ENCODE assay signal across 28 cellular contexts in the genomic region with DNA sequence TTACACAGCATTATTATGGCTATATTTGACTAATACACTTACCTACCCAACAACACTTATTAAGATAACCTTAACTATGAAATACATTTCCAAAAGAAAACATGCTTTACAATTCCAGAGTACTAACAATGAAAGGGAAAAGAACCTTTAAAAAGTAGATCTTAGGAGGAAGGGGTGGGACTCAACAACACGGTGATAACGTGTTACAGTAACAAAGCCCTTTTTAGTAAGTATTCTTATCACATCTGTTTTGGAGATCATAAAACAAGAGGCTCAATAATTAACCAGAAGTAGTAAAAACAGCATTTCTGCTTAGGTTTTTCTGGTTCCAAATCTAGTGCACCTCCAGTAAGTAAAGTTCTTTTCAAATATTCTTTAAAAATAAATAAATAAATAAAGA.
"Had no signal": no experiment of that assay in that cellular context is flagged by ENCODE, and none has a peak within 500 bp of the region (broad histone marks: within the 10 kb centered on the region; RNA-seq: fewer than 3 reads in every experiment).

No MANE protein-coding gene starts in this region.

- H3K4me1 ChIP-seq: stomach, suprapubic skin, testis, thyroid gland, tibial nerve, transverse colon, upper lobe of left lung, upper lobe of right lung, vagina had no signal

- H3K27me3 Mint-ChIP-seq: stimulated activated memory B cell treated with anti-CD40 and anti-IgM and Interleukin-4, amounts not matched to agents 10 μg/mL and 1 μg/mL and 100 μg/mL, for 72 hours; stimulated activated naive B cell treated with anti-CD40 and anti-IgM and Interleukin-4, amounts not matched to agents 10 μg/mL and 1 μg/mL and 100 μg/mL, for 72 hours; stimulated activated naive CD8-positive, alpha-beta T cell treated with anti-CD3 and anti-CD28 coated beads, Interleukin-15, amount 100 ng/mL, for 72 hours; stimulated activated naive CD8-positive, alpha-beta T cell treated with anti-CD3 and anti-CD28 coated beads, Interleukin-15, Interleukin-2, amounts not matched to agents 100 ng/mL and 50 ng/mL, for 24 hours; type B pancreatic cell had no signal

- H3K27ac ChIP-seq: stomach, suprapubic skin, testis, thoracic aorta, thyroid gland, tibial artery, tibial nerve, transverse colon, upper lobe of left lung, upper lobe of right lung, vagina had no signal

- H3K4me3 Mint-ChIP-seq: stimulated activated effector memory CD8-positive, alpha-beta T cell treated with anti-CD3 and anti-CD28 coated beads, Interleukin-12 subunit alpha, Interleukin-12 subunit beta, amount 100 ng/mL, for 72 hours; stimulated activated memory B cell treated with anti-CD40 and anti-IgM and Interleukin-4, amounts not matched to agents 10 μg/mL and 1 μg/mL and 100 μg/mL, for 72 hours; stimulated activated naive B cell treated with anti-CD40 and anti-IgM and Interleukin-4, amounts not matched to agents 10 μg/mL and 1 μg/mL and 100 μg/mL, for 72 hours; stimulated activated naive CD8-positive, alpha-beta T cell treated with anti-CD3 and anti-CD28 coated beads, Interleukin-15, amount 100 ng/mL, for 72 hours; stimulated activated naive CD8-positive, alpha-beta T cell treated with anti-CD3 and anti-CD28 coated beads, Interleukin-15, Interleukin-2, amounts not matched to agents 100 ng/mL and 50 ng/mL, for 24 hours; type B pancreatic cell had no signal

- H3K27ac Mint-ChIP-seq: stimulated activated effector memory CD8-positive, alpha-beta T cell treated with anti-CD3 and anti-CD28 coated beads, Interleukin-12 subunit alpha, Interleukin-12 subunit beta, amount 100 ng/mL, for 72 hours; stimulated activated memory B cell treated with anti-CD40 and anti-IgM and Interleukin-4, amounts not matched to agents 10 μg/mL and 1 μg/mL and 100 μg/mL, for 72 hours; stimulated activated naive B cell treated with anti-CD40 and anti-IgM and Interleukin-4, amounts not matched to agents 10 μg/mL and 1 μg/mL and 100 μg/mL, for 72 hours; stimulated activated naive CD8-positive, alpha-beta T cell treated with anti-CD3 and anti-CD28 coated beads, Interleukin-15, amount 100 ng/mL, for 72 hours; stimulated activated naive CD8-positive, alpha-beta T cell treated with anti-CD3 and anti-CD28 coated beads, Interleukin-15, Interleukin-2, amounts not matched to agents 100 ng/mL and 50 ng/mL, for 24 hours; type B pancreatic cell had no signal

- H3K4me1 Mint-ChIP-seq: stimulated activated effector memory CD8-positive, alpha-beta T cell treated with anti-CD3 and anti-CD28 coated beads, Interleukin-12 subunit alpha, Interleukin-12 subunit beta, amount 100 ng/mL, for 72 hours; stimulated activated memory B cell treated with anti-CD40 and anti-IgM and Interleukin-4, amounts not matched to agents 10 μg/mL and 1 μg/mL and 100 μg/mL, for 72 hours; stimulated activated naive B cell treated with anti-CD40 and anti-IgM and Interleukin-4, amounts not matched to agents 10 μg/mL and 1 μg/mL and 100 μg/mL, for 72 hours; stimulated activated naive CD8-positive, alpha-beta T cell treated with anti-CD3 and anti-CD28 coated beads, Interleukin-15, amount 100 ng/mL, for 72 hours had no signal

- H3K4me3 ChIP-seq: stomach, suprapubic skin, testis, thoracic aorta, thyroid gland, tibial artery, tibial nerve, transverse colon, upper lobe of left lung, upper lobe of right lung, uterus, vagina had no signal

- H3K36me3 Mint-ChIP-seq: stimulated activated effector memory CD8-positive, alpha-beta T cell treated with anti-CD3 and anti-CD28 coated beads, Interleukin-12 subunit alpha, Interleukin-12 subunit beta, amount 100 ng/mL, for 72 hours; stimulated activated memory B cell treated with anti-CD40 and anti-IgM and Interleukin-4, amounts not matched to agents 10 μg/mL and 1 μg/mL and 100 μg/mL, for 72 hours; stimulated activated naive B cell treated with anti-CD40 and anti-IgM and Interleukin-4, amounts not matched to agents 10 μg/mL and 1 μg/mL and 100 μg/mL, for 72 hours; type B pancreatic cell had no signal

- DNase-seq: stimulated activated CD4-positive, alpha-beta T cell treated with anti-CD3 and anti-CD28 coated beads, Interleukin-2, amount 100 ng/mL, for 48 hours; stimulated activated CD4-positive, alpha-beta T cell treated with anti-CD3 and anti-CD28 coated beads, Interleukin-4, amount 100 ng/mL, for 1 hour; stimulated activated CD4-positive, alpha-beta T cell treated with anti-CD3 and anti-CD28 coated beads, Interleukin-4, amount 100 ng/mL, for 24 hours; stimulated activated CD4-positive, alpha-beta T cell treated with anti-CD3 and anti-CD28 coated beads, Interleukin-4, amount 100 ng/mL, for 4 hours; stimulated activated CD8-positive, alpha-beta memory T cell treated with anti-CD3 and anti-CD28 coated beads, Interleukin-4, amount 100 ng/mL, for 48 hours; stimulated activated naive B cell treated with anti-CD40 and anti-IgM and Interleukin-4, amounts not matched to agents 10 μg/mL and 1 μg/mL and 100 μg/mL, for 72 hours; stimulated activated naive CD4-positive, alpha-beta T cell; stimulated activated naive CD4-positive, alpha-beta T cell treated with Interleukin-2 at 50 U/mL for 16 hours; stimulated activated naive CD8-positive, alpha-beta T cell treated with anti-CD3 and anti-CD28 coated beads, Interleukin-15, amount 100 ng/mL, for 72 hours; stimulated activated naive CD8-positive, alpha-beta T cell treated with anti-CD3 and anti-CD28 coated beads, Interleukin-15, Interleukin-2, amounts not matched to agents 100 U/mL and 50 U/mL, for 24 hours; stomach; substantia nigra; testis; thyroid gland; tibial artery; transverse colon; trophoblast cell; upper lobe of left lung; upper lobe of right lung; uterus had no signal

- H3K36me3 ChIP-seq: stomach, suprapubic skin, thoracic aorta, thyroid gland, tibial artery, tibial nerve, transverse colon, upper lobe of left lung, upper lobe of right lung, uterus, vagina had no signal

- ATAC-seq: stimulated activated effector memory CD8-positive, alpha-beta T cell treated with anti-CD3 and anti-CD28 coated beads, Interleukin-12 subunit alpha, Interleukin-12 subunit beta, amount 100 ng/mL, for 72 hours; stimulated activated memory B cell treated with anti-CD40 and anti-IgM and Interleukin-4, amounts not matched to agents 10 μg/mL and 1 μg/mL and 100 μg/mL, for 72 hours; stimulated activated naive B cell treated with anti-CD40 and anti-IgM and Interleukin-4, amounts not matched to agents 10 μg/mL and 1 μg/mL and 100 μg/mL, for 72 hours; stimulated activated naive CD8-positive, alpha-beta T cell treated with anti-CD3 and anti-CD28 coated beads, Interleukin-15, amount 100 ng/mL, for 72 hours; stimulated activated naive CD8-positive, alpha-beta T cell treated with anti-CD3 and anti-CD28 coated beads, Interleukin-15, Interleukin-2, amounts not matched to agents 100 U/mL and 50 U/mL, for 24 hours; upper lobe of right lung had no signal

- H3K9me3 ChIP-seq: suprapubic skin, testis, thoracic aorta, thyroid gland, tibial artery, transverse colon, upper lobe of left lung, upper lobe of right lung, uterus, vagina had no signal

- H3K27me3 ChIP-seq: stomach, suprapubic skin, testis, thyroid gland, tibial artery, tibial nerve, transverse colon, upper lobe of left lung, upper lobe of right lung, uterus, vagina had no signal
